ENCODE assay signal across 8 cellular contexts in genomic region chr17:48024149-48025039, GRCh38. TPM values are rescaled to one million over a fixed set of nuclear protein-coding genes. Genes with fewer than 3 reads are reported as not detected.
A peak's percentile ranks its signal among the peaks of the same experiment; 100 is the strongest.
DNase-seq lines count a peak whose midpoint lies in the region; TF ChIP-seq lines count a peak whose summit lies in the region.

No MANE protein-coding gene starts in this region.

- H3F3A ChIP-seq in Loucy (ENCODE audit: low read depth): no peaks in the 10 kb centered on the region

- peak overlapping the region; percentile 76; the same call in 1 of the 2 replicates for H2AFZ ChIP-seq in Loucy (ENCODE audit: low read length)

- in situ Hi-C loops in transverse colon (cut with MboI; ENCODE audit: low pct_ligation_motif_present in 1 of 4, low pct_unique_long_range_greater_than_20kb in 1 of 4, low sequenced_read_pairs in 3 of 4): loop anchor here in 2 of 4 donors (10.0 kb wide), 1 partner anchor 50 kb away; no protein-coding TSS in a partner anchor

- H3K4me2 ChIP-seq in Loucy (ENCODE audit: low read depth, low read length, poor library complexity, severe bottlenecking): peak overlapping the region; percentile 82

- intact Hi-C loops in transverse colon (cut with DNase I; ENCODE audit: low total_unique reads): loop anchor here (5.0 kb wide), 1 partner anchor 108 kb away; no protein-coding TSS in a partner anchor

- H3K4me3 ChIP-seq in Loucy (ENCODE audit: low read length, poor library complexity, severe bottlenecking) (peak overlapping the region; percentile 72), endocrine pancreas (ENCODE audit: control insufficient read depth, insufficient read depth, low read length) (peak overlapping the region; percentile 59), transverse colon (peak overlapping the region; percentile 12 to 51 (median 27))

- TF ChIP-seq POLR2A in transverse colon (IDR thresholded peaks at IDR 0.05): no peak

- H3K27me3 ChIP-seq in Loucy (ENCODE audit: insufficient read depth, low read length, poor library complexity, severe bottlenecking) (no peaks in the 10 kb centered on the region), endocrine pancreas (ENCODE audit: control insufficient read depth, insufficient read depth, low read length) (no peaks in the 10 kb centered on the region), transverse colon (peaks cover 30% of the 10 kb centered on the region)

- H4K20me1 ChIP-seq in Loucy (ENCODE audit: insufficient read depth, low read length, poor library complexity, severe bottlenecking): peaks cover 5% of the 10 kb centered on the region

- H3K27ac ChIP-seq in transverse colon: peak overlapping the region; percentile 60 to 84 (median 74)

- H3K36me3 ChIP-seq in Loucy (ENCODE audit: insufficient read depth, low read length) (no peaks in the 10 kb centered on the region), endocrine pancreas (ENCODE audit: control insufficient read depth, insufficient read depth, low read length) (no peaks in the 10 kb centered on the region), transverse colon (no peaks in the 10 kb centered on the region)

- TF ChIP-seq CTCF in Loucy (conservative IDR thresholded peaks at IDR 0.05; ENCODE audit: low read length): no peak
- TF ChIP-seq CTCF in transverse colon (IDR thresholded peaks at IDR 0.05): no peak

- H3K4me1 ChIP-seq in Loucy (ENCODE audit: insufficient read depth, low read length, poor library complexity, severe bottlenecking) (peaks cover 26% of the 10 kb centered on the region), endocrine pancreas (ENCODE audit: control insufficient read depth, insufficient read depth, low read length) (no peaks in the 10 kb centered on the region), transverse colon (peaks cover 35 to 38% (median 36%) of the 10 kb centered on the region in 4 donors)

- no peaks in the 10 kb centered on the region for H3K79me2 ChIP-seq in Loucy (ENCODE audit: insufficient read depth, low read length)

- H3K9me2 ChIP-seq in Loucy (replicated peaks; ENCODE audit: low read depth, low read length): no peaks in the 10 kb centered on the region

- DNase-seq in NCI-H2029 (lab: John Stamatoyannopoulos, UW) (peak; percentile 47), NCI-H2029 treated with DMSO at 0.1 percent for 48 hours (lab: John Stamatoyannopoulos, UW) (no peak), mucosa of gallbladder (ENCODE audit: low spot score) (peak; percentile 30), transverse colon (peak; percentile 70), retina (no peak)
- DNase-seq in activated CD4-positive, alpha-beta T cell treated with anti-CD3 and anti-CD28 coated beads for 48 hours: peak; percentile 54

- WGBS in transverse colon (ENCODE audit: low coverage in 1 of 2), 2 donors: 0 to 3% methylated on average over 10 to 47 of the region's 54 CpGs

- H3K9ac ChIP-seq in Loucy (ENCODE audit: low read depth, low read length, poor library complexity, severe bottlenecking) (peak overlapping the region; percentile 47), endocrine pancreas (ENCODE audit: control insufficient read depth, insufficient read depth, low read length) (peak overlapping the region; percentile 20)

- TF ChIP-seq EP300 in transverse colon (IDR thresholded peaks at IDR 0.05; ENCODE audit: low read depth): no peak

- H3K9me3 ChIP-seq in Loucy (ENCODE audit: insufficient read depth, low read depth, low read length) (no peaks in the 10 kb centered on the region), endocrine pancreas (ENCODE audit: control insufficient read depth, low read length) (no peaks in the 10 kb centered on the region), transverse colon (no peaks in the 10 kb centered on the region)

RNA-seq across cellular contexts. Expression of gene COPZ2, which starts 13.2 kb away (rescaled TPM):
- 39.3 TPM for total RNA-seq in mucosa of gallbladder
- 10 to 100 TPM in 2 of 4 donors, 1 to 10 TPM in 2; 6.0 to 11.2 (median 8.3) TPM for total RNA-seq in transverse colon

RNA-seq across cellular contexts. Expression of gene NFE2L1, which starts 23.8 kb away (rescaled TPM):
- 207 TPM for total RNA-seq in mucosa of gallbladder
- total RNA-seq in transverse colon: 100 to 1,000 TPM; 173 to 242 (median 211) TPM

RNA-seq across cellular contexts. Expression of gene CDK5RAP3, which starts 53.5 kb away (rescaled TPM):
- 194 TPM for total RNA-seq in mucosa of gallbladder
- 100 to 1,000 TPM; 159 to 540 (median 296) TPM for total RNA-seq in transverse colon

Comparison
In these comparisons a context has a peak if more than half of its experiments do, and no peak if none do; other contexts are left out.
1. DNase-seq: peak in NCI-H2029 (single experiment), activated CD4-positive, alpha-beta T cell treated with anti-CD3 and anti-CD28 coated beads for 48 hours (single experiment), mucosa of gallbladder (single experiment) and transverse colon (single experiment); none in NCI-H2029 treated with DMSO at 0.1 percent for 48 hours (single experiment) and retina (single experiment).
2. Peak in every context shown above with its lines, with median percentiles within 50 percentile points of each other: H3K4me3 ChIP-seq.